Comparison of ENCODE assay signal across 8 cellular contexts in the genomic region with DNA sequence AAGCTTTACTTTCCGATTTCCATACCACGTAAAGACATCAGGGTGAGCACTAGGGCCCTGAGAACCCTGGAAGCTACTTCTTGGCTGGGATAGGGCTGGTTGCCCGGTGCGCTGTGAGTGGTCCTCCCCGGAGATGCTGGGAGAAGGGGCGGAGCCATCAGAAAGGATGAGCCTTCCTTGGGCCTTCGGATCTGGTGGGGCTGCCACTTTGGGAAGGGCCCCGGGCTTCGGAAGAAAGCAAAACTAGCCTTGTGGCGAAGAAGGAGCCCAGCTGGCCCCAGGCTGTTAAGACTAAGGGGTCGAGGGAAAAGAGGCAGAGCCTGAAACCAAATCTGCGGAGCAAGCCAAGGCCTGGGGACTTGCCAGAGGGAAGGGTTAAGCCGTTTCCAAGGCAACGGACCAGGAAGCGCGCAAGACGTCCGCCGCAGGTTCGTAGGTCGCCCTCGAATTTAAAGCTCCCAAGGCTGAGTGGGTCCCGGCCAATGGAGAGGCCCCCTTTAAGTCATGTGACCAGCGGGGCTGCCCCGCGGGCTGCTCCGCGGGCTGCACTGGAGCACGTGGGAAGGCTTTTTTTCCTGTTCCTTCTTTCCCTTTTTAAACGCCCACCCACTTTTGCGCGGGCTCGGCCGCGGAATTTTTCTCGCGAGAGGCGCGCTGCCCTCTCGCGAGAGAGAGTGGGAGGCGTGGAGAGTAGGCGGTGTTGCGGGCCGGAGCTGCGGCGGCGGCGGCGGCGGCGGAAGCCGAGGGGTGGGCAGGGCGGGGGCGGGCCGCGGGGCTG. TPM values are rescaled to one million over a fixed set of nuclear protein-coding genes. Genes with fewer than 3 reads are reported as not detected.
DNase-seq lines count a peak whose midpoint lies in the region; ATAC-seq and TF ChIP-seq lines count a peak whose summit lies in the region.

No MANE protein-coding gene starts in this region.

- H3K9ac ChIP-seq in duodenal mucosa (ENCODE audit: low read depth in 1 of 2, low read length in 2 of 2) = peak overlapping the region; percentile 61 to 63

- H3K4me3 Mint-ChIP-seq in CD4-positive, CD25-positive, alpha-beta regulatory T cell = peak overlapping the region in 3 of 4 donors; percentile 98 to 100 (median 98)
- H3K4me3 Mint-ChIP-seq in activated CD4-positive, alpha-beta memory T cell treated with anti-CD3 and anti-CD28 coated beads for 36 hours = peak overlapping the region; percentile 98

- H3K9me3 Mint-ChIP-seq in CD4-positive, CD25-positive, alpha-beta regulatory T cell = no peaks in the 10 kb centered on the region
- H3K9me3 Mint-ChIP-seq in activated CD4-positive, alpha-beta memory T cell treated with anti-CD3 and anti-CD28 coated beads for 36 hours = no peaks in the 10 kb centered on the region

- ATAC-seq in CD4-positive, CD25-positive, alpha-beta regulatory T cell (ENCODE audit: low read depth in 2 of 2) = peak; percentile 90 to 93
- ATAC-seq in GM19438 (IDR thresholded peaks at IDR 0.05; ENCODE audit: low read depth, unreplicated experiment) (peak; percentile 77), HG03571 (IDR thresholded peaks at IDR 0.05; ENCODE audit: unreplicated experiment) (peak; percentile 79), right lobe of liver (peak; percentile 94 to 96 (median 95))

- DNase-seq in CD4-positive, CD25-positive, alpha-beta regulatory T cell = peak; percentile 93 to 97 (median 94)
- DNase-seq in NCI-H774 (lab: John Stamatoyannopoulos, UW) (peak; percentile 87), right lobe of liver (peak; percentile 91 to 97 (median 96))
- peak; percentile 96 for DNase-seq in activated CD4-positive, alpha-beta memory T cell treated with anti-CD3 and anti-CD28 coated beads for 36 hours
- DNase-seq in stimulated activated CD4-positive, alpha-beta T cell treated with anti-CD3 and anti-CD28 coated beads, Interleukin-4, amount 100 ng/mL, for 24 hours = peak; percentile 93

- CTCF ChIA-PET in activated CD4-positive, alpha-beta memory T cell treated with anti-CD3 and anti-CD28 coated beads for 36 hours (lab: Charles Lee) = interaction anchor here (1.3 to 1.5 kb wide), 2 partner anchors 12 to 227 kb away, joined by 3 read pairs; no protein-coding TSS in a partner anchor

- H3K4me1 ChIP-seq in CD4-positive, CD25-positive, alpha-beta regulatory T cell (ENCODE audit: control insufficient read depth, insufficient read depth, low read length, poor library complexity, severe bottlenecking) = peaks cover 43% of the 10 kb centered on the region
- H3K4me1 ChIP-seq in duodenal mucosa (ENCODE audit: control insufficient read depth in 1 of 2, insufficient read depth in 2 of 2, low read length in 2 of 2) (peaks cover 12 to 16% of the 10 kb centered on the region in 2 donors), right lobe of liver (peaks cover 0 to 8% (median 0%) of the 10 kb centered on the region in 4 donors)

- peak overlapping the region; percentile 96 to 98 (median 97) for H3K27ac Mint-ChIP-seq in CD4-positive, CD25-positive, alpha-beta regulatory T cell
- H3K27ac Mint-ChIP-seq in activated CD4-positive, alpha-beta memory T cell treated with anti-CD3 and anti-CD28 coated beads for 36 hours = peak overlapping the region; percentile 98

- no peaks in the 10 kb centered on the region for H3K36me3 ChIP-seq in CD4-positive, CD25-positive, alpha-beta regulatory T cell (ENCODE audit: control insufficient read depth, insufficient read depth, low read length)
- H3K36me3 ChIP-seq in duodenal mucosa (ENCODE audit: control insufficient read depth in 1 of 2, insufficient read depth in 2 of 2, low read length in 2 of 2) (no peaks in the 10 kb centered on the region), right lobe of liver (no peaks in the 10 kb centered on the region)

- H3K27me3 ChIP-seq in CD4-positive, CD25-positive, alpha-beta regulatory T cell (ENCODE audit: control insufficient read depth, insufficient read depth, low read length) = no peaks in the 10 kb centered on the region
- H3K27me3 ChIP-seq in duodenal mucosa (ENCODE audit: control insufficient read depth in 1 of 2, insufficient read depth in 2 of 2, low read length in 2 of 2) (no peaks in the 10 kb centered on the region), right lobe of liver (no peaks in the 10 kb centered on the region)

- TF ChIP-seq CTCF in right lobe of liver (IDR thresholded peaks at IDR 0.05) = no peak

- POLR2A ChIA-PET in activated CD4-positive, alpha-beta memory T cell treated with anti-CD3 and anti-CD28 coated beads for 36 hours (lab: Charles Lee) = interaction anchor here (0.8 to 6.2 kb wide), 9 partner anchors 22 to 814 kb away, joined by 3 to 88 read pairs (median 4); no protein-coding TSS in a partner anchor

- no peaks in the 10 kb centered on the region for H3K9me3 ChIP-seq in CD4-positive, CD25-positive, alpha-beta regulatory T cell (ENCODE audit: control insufficient read depth in 2 of 2, low read length in 2 of 2)
- H3K9me3 ChIP-seq in duodenal mucosa (ENCODE audit: control insufficient read depth in 1 of 2, low read length in 2 of 2) (no peaks in the 10 kb centered on the region), right lobe of liver (no peaks in the 10 kb centered on the region)

- TF ChIP-seq POLR2A in right lobe of liver (IDR thresholded peaks at IDR 0.05) = no peak

- intact Hi-C loops in activated CD4-positive, alpha-beta memory T cell treated with anti-CD3 and anti-CD28 coated beads for 36 hours (cut with micrococcal nuclease) = loop anchor here (2.0 to 10.0 kb wide), 6 partner anchors 224 to 961 kb away; partner anchors contain the start of genes DGKH, EPSTI1, NAA16 and TNFSF11
- intact Hi-C loops in right lobe of liver (cut with DNase I) = no loop called here

- peaks cover 30 to 45% (median 37%) of the 10 kb centered on the region in 4 donors for H3K4me1 Mint-ChIP-seq in CD4-positive, CD25-positive, alpha-beta regulatory T cell
- peaks cover 43% of the 10 kb centered on the region for H3K4me1 Mint-ChIP-seq in activated CD4-positive, alpha-beta memory T cell treated with anti-CD3 and anti-CD28 coated beads for 36 hours (ENCODE audit: low read depth)

- 8% methylated on average over 23 of the region's 57 CpGs for WGBS in right lobe of liver (ENCODE audit: insufficient coverage, low coverage, low lambda C conversion rate, missing lambda C conversion rate)

- peaks cover 7% of the 10 kb centered on the region for H3K27me3 Mint-ChIP-seq in CD4-positive, CD25-positive, alpha-beta regulatory T cell
- no peaks in the 10 kb centered on the region for H3K27me3 Mint-ChIP-seq in activated CD4-positive, alpha-beta memory T cell treated with anti-CD3 and anti-CD28 coated beads for 36 hours

- H3K27ac ChIP-seq in CD4-positive, CD25-positive, alpha-beta regulatory T cell (ENCODE audit: insufficient read depth, low read length, poor library complexity, severe bottlenecking) = peak overlapping the region; percentile 98
- H3K27ac ChIP-seq in duodenal mucosa (ENCODE audit: low read depth, low read length) = peak overlapping the region; percentile 71
- H3K27ac ChIP-seq in right lobe of liver = peak overlapping the region; percentile 83 to 88 (median 84)

- no peaks in the 10 kb centered on the region for H3K36me3 Mint-ChIP-seq in CD4-positive, CD25-positive, alpha-beta regulatory T cell
- H3K36me3 Mint-ChIP-seq in activated CD4-positive, alpha-beta memory T cell treated with anti-CD3 and anti-CD28 coated beads for 36 hours = peaks cover 3% of the 10 kb centered on the region

- H3K4me3 ChIP-seq in CD4-positive, CD25-positive, alpha-beta regulatory T cell (ENCODE audit: low read depth, low read length) = peak overlapping the region; percentile 81
- peak overlapping the region; percentile 91 to 94 for H3K4me3 ChIP-seq in duodenal mucosa (ENCODE audit: low read depth in 1 of 2, low read length in 2 of 2)
- peak overlapping the region; percentile 93 to 96 (median 94) for H3K4me3 ChIP-seq in right lobe of liver

RNA-seq across cellular contexts. Expression of gene AKAP11, which starts 0.4 kb away (rescaled TPM):
- total RNA-seq in CD4-positive, CD25-positive, alpha-beta regulatory T cell = 41.4 TPM
- polyA plus RNA-seq in CD4-positive, CD25-positive, alpha-beta regulatory T cell = 1 to 10 TPM; 3.6 to 5.8 (median 4.6) TPM
- total RNA-seq in activated CD4-positive, alpha-beta memory T cell treated with anti-CD3 and anti-CD28 coated beads for 36 hours = 10 to 100 TPM; 36.6 to 37.8 TPM
- total RNA-seq in right lobe of liver = 10 to 100 TPM in 5 of 6 experiments, 1 to 10 TPM in 1; 8.5 to 13.8 (median 12.1) TPM

Comparison
In these comparisons a context has a peak if more than half of its experiments do, and no peak if none do; other contexts are left out.
1. Peak in every context shown above with its lines: DNase-seq, ATAC-seq, H3K4me3 ChIP-seq and H3K27ac ChIP-seq.